ENCODE assay signal across 1 cellular context in genomic region chr20:25361287-25361683, GRCh38.
TF ChIP-seq lines count a peak whose summit lies in the region.

No MANE protein-coding gene starts in this region.

TF ChIP-seq in Ishikawa, 13 proteins besides CTCF, POLR2A, EP300 and RAD21 (continued from another document):
- TF ChIP-seq, protein P1, sequence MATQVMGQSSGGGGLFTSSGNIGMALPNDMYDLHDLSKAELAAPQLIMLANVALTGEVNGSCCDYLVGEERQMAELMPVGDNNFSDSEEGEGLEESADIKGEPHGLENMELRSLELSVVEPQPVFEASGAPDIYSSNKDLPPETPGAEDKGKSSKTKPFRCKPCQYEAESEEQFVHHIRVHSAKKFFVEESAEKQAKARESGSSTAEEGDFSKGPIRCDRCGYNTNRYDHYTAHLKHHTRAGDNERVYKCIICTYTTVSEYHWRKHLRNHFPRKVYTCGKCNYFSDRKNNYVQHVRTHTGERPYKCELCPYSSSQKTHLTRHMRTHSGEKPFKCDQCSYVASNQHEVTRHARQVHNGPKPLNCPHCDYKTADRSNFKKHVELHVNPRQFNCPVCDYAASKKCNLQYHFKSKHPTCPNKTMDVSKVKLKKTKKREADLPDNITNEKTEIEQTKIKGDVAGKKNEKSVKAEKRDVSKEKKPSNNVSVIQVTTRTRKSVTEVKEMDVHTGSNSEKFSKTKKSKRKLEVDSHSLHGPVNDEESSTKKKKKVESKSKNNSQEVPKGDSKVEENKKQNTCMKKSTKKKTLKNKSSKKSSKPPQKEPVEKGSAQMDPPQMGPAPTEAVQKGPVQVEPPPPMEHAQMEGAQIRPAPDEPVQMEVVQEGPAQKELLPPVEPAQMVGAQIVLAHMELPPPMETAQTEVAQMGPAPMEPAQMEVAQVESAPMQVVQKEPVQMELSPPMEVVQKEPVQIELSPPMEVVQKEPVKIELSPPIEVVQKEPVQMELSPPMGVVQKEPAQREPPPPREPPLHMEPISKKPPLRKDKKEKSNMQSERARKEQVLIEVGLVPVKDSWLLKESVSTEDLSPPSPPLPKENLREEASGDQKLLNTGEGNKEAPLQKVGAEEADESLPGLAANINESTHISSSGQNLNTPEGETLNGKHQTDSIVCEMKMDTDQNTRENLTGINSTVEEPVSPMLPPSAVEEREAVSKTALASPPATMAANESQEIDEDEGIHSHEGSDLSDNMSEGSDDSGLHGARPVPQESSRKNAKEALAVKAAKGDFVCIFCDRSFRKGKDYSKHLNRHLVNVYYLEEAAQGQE (IDR thresholded peaks at IDR 0.05; ENCODE audit: low read depth), result no peak
- TF ChIP-seq NFIC (IDR thresholded peaks at IDR 0.05) (no peak), CEBPB (IDR thresholded peaks at IDR 0.05) (no peak), TCF12 (IDR thresholded peaks at IDR 0.05; ENCODE audit: low read depth) (no peak), MAX (IDR thresholded peaks at IDR 0.05) (no peak)
